In the genomic region with DNA sequence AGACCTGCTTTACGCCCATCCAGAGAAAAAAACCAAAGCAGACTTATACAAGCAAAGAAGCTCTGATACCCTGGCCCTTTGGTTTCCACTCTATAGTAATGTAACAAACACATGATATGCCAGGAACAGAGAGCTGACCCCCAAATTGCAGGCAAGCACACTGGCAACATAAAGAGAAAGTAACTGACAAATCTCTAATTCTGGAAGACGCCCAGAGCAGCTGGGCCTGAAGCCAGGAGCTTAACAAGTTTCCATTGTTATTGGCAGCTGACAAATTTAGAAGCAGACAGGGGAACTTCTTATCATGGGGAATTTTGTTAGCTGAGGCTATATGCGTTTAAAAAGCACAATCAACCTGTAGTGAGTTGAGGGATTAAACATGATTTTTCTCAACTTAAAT, we compare ENCODE assay signal across 10 cellular contexts.
DNase-seq lines count a peak whose midpoint lies in the region; ATAC-seq and FAIRE-seq lines count a peak whose summit lies in the region.
"Had no signal": no experiment of that assay in that cellular context is flagged by ENCODE, and none has a peak within 500 bp of the region (broad histone marks: within the 10 kb centered on the region; RNA-seq: fewer than 3 reads in every experiment).

No MANE protein-coding gene starts in this region.

- H3K27ac Mint-ChIP-seq in activated T-cell treated with anti-CD3 and anti-CD28 coated beads, Interleukin-2, amount 50 U/mL, for 72 hours, result no peak overlapping the region

- FAIRE-seq in frontal cortex (lab: Jason Lieb, UNC), result peak; percentile 73

- H3K27ac ChIP-seq in SK-N-MC, result peak overlapping the region; percentile 15; the same call in 1 of the 2 replicates

- H3K9me3 Mint-ChIP-seq in activated T-cell treated with anti-CD3 and anti-CD28 coated beads, Interleukin-2, amount 50 U/mL, for 72 hours, result no peaks in the 10 kb centered on the region

- H3K9ac ChIP-seq in SK-N-MC (ENCODE audit: insufficient read length), result peak overlapping the region; percentile 45

- DNase-seq in HT1080 (ENCODE audit: low read depth) (peak; percentile 65), SK-N-MC (ENCODE audit: low read depth, low spot score) (no peak), frontal cortex (ENCODE audit: low spot score in 2 of 2) (peak; percentile 9 to 16), pulmonary artery endothelial cell (ENCODE audit: low read depth, low spot score) (peak; percentile 64), NCI-H526 (lab: John Stamatoyannopoulos, UW) (no peak)
- no peak for DNase-seq in activated T-cell treated with anti-CD3 and anti-CD28 coated beads, Interleukin-2, amount 50 U/mL, for 72 hours
- DNase-seq: NCI-H510A treated with DMSO at 0.1 percent for 48 hours had no signal

- H3K4me3 ChIP-seq in SK-N-MC, result peak overlapping the region; percentile 34
- H3K4me3 ChIP-seq: ascending aorta had no signal

- H3K9me3 ChIP-seq in SK-N-MC (ENCODE audit: low read depth, low read length), result no peaks in the 10 kb centered on the region
- H3K9me3 ChIP-seq: ascending aorta had no signal

- peaks cover 6% of the 10 kb centered on the region for H3K27me3 Mint-ChIP-seq in activated T-cell treated with anti-CD3 and anti-CD28 coated beads, Interleukin-2, amount 50 U/mL, for 72 hours (ENCODE audit: low read depth)

- H3K4me3 Mint-ChIP-seq in activated T-cell treated with anti-CD3 and anti-CD28 coated beads, Interleukin-2, amount 50 U/mL, for 72 hours, result no peak overlapping the region

- H3K36me3 ChIP-seq in SK-N-MC (ENCODE audit: insufficient read depth, low read length), result no peaks in the 10 kb centered on the region
- H3K36me3 ChIP-seq: ascending aorta had no signal

- no peak for ATAC-seq in activated T-cell treated with anti-CD3 and anti-CD28 coated beads, Interleukin-2, amount 50 U/mL, for 72 hours (replicated peaks in 1 of 2)
- no peak for ATAC-seq in GM21576 (IDR thresholded peaks at IDR 0.05; ENCODE audit: unreplicated experiment)
- no peak for ATAC-seq in HG03095 (IDR thresholded peaks at IDR 0.05; ENCODE audit: unreplicated experiment)

- peaks cover 15% of the 10 kb centered on the region for H3K4me1 Mint-ChIP-seq in activated T-cell treated with anti-CD3 and anti-CD28 coated beads, Interleukin-2, amount 50 U/mL, for 72 hours (ENCODE audit: low read depth)

- no peaks in the 10 kb centered on the region for H3K36me3 Mint-ChIP-seq in activated T-cell treated with anti-CD3 and anti-CD28 coated beads, Interleukin-2, amount 50 U/mL, for 72 hours (ENCODE audit: insufficient read depth in 2 of 2)

Comparison
In these comparisons a context has a peak if more than half of its experiments do, and no peak if none do; other contexts are left out.
1. DNase-seq: peak in HT1080 (single experiment), frontal cortex (2 of 2) and pulmonary artery endothelial cell (single experiment); none in SK-N-MC (single experiment), activated T-cell treated with anti-CD3 and anti-CD28 coated beads, Interleukin-2, amount 50 U/mL, for 72 hours (0 of 2) and NCI-H526 (0 of 2).